1 cellular context compared by ENCODE assay signal in the genomic region with DNA sequence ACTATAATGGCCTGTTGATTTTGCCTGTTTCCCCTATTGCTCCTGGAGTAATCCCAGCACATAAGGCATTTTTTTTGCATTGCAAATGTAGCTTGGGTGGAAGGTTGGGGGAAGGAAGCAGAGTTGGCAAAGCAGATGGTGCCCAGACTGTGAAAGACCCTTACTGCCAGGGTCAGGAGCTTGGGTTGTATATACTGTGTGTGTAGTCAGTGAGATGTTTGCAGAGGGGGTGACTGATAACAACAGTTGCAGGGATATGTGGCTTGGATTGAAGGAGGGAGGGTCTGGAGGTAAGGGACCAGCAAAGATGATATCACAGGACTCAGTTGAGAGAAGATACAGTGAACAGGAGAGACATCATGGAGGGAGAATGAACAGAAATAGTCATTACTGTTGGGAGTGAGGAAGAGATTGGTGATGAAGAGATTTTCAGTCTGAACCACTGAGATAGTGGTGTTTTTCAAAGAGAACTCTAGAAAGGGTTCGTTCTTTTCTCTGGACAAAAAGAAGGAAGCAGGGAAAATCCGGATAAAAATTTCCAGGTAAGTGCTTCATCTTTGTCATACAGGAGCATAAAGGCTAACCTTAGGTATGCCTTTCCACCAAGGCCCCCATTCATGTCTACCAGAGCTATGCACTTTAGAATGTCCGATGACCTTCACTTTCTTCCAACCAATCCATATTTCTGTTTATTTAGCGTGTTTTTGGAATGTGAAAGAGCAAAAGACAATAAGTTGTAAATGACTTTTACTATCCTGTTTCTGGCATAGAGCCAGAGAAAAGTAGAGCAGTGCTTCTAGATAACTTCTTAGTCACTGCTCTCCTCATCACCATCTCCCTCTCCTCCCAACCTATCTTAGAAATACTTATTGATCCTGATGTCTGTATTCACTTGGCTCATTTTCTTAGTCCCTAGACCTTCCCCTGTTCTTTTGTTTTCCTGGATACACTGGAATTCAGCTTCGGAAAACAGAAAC.
TF ChIP-seq lines count a peak whose summit lies in the region.

No MANE protein-coding gene starts in this region.

TF ChIP-seq in HepG2, 621 proteins besides CTCF, POLR2A, EP300 and RAD21 (continued from another document and continues in another):
- TF ChIP-seq, protein P1, sequence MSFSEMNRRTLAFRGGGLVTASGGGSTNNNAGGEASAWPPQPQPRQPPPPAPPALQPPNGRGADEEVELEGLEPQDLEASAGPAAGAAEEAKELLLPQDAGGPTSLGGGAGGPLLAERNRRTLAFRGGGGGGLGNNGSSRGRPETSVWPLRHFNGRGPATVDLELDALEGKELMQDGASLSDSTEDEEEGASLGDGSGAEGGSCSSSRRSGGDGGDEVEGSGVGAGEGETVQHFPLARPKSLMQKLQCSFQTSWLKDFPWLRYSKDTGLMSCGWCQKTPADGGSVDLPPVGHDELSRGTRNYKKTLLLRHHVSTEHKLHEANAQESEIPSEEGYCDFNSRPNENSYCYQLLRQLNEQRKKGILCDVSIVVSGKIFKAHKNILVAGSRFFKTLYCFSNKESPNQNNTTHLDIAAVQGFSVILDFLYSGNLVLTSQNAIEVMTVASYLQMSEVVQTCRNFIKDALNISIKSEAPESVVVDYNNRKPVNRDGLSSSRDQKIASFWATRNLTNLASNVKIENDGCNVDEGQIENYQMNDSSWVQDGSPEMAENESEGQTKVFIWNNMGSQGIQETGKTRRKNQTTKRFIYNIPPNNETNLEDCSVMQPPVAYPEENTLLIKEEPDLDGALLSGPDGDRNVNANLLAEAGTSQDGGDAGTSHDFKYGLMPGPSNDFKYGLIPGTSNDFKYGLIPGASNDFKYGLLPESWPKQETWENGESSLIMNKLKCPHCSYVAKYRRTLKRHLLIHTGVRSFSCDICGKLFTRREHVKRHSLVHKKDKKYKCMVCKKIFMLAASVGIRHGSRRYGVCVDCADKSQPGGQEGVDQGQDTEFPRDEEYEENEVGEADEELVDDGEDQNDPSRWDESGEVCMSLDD (CRISPR knock-in tag; IDR thresholded peaks at IDR 0.05; ENCODE audit: borderline replicate concordance): no peak
- TF ChIP-seq ZNF780A (CRISPR knock-in tag; IDR thresholded peaks at IDR 0.05): no peak
- TF ChIP-seq ZNF605 (CRISPR knock-in tag; IDR thresholded peaks at IDR 0.05): no peak; the same call in 1 of the 2 replicates
- TF ChIP-seq LCORL (IDR thresholded peaks at IDR 0.05): peak; percentile 100
- no peak; the same call in 1 of the 2 replicates for TF ChIP-seq LCORL (CRISPR knock-in tag; IDR thresholded peaks at IDR 0.05)
- TF ChIP-seq, protein P2, sequence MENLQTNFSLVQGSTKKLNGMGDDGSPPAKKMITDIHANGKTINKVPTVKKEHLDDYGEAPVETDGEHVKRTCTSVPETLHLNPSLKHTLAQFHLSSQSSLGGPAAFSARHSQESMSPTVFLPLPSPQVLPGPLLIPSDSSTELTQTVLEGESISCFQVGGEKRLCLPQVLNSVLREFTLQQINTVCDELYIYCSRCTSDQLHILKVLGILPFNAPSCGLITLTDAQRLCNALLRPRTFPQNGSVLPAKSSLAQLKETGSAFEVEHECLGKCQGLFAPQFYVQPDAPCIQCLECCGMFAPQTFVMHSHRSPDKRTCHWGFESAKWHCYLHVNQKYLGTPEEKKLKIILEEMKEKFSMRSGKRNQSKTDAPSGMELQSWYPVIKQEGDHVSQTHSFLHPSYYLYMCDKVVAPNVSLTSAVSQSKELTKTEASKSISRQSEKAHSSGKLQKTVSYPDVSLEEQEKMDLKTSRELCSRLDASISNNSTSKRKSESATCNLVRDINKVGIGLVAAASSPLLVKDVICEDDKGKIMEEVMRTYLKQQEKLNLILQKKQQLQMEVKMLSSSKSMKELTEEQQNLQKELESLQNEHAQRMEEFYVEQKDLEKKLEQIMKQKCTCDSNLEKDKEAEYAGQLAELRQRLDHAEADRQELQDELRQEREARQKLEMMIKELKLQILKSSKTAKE (CRISPR knock-in tag; IDR thresholded peaks at IDR 0.05; ENCODE audit: borderline replicate concordance): 0 out of 2 replicates have a peak, but pooled peaks have one; percentile 23
- peak; percentile 97 for TF ChIP-seq ZNF670 (CRISPR knock-in tag; IDR thresholded peaks at IDR 0.05; ENCODE audit: borderline replicate concordance)
- no peak for TF ChIP-seq ZNF230 (CRISPR knock-in tag; IDR thresholded peaks at IDR 0.05)
- no peak for TF ChIP-seq PHF5A (CRISPR knock-in tag; IDR thresholded peaks at IDR 0.05; ENCODE audit: low read depth, unreplicated experiment)
- no peak for TF ChIP-seq ZMYM3 (CRISPR knock-in tag; IDR thresholded peaks at IDR 0.05)
- peak; percentile 87 for TF ChIP-seq ZNF24 (IDR thresholded peaks at IDR 0.05)
- TF ChIP-seq FOXA1 (IDR thresholded peaks at IDR 0.05): peak; percentile 77
- TF ChIP-seq FOXA1 (CRISPR knock-in tag; IDR thresholded peaks at IDR 0.05): peak; percentile 87
- TF ChIP-seq, protein P3, sequence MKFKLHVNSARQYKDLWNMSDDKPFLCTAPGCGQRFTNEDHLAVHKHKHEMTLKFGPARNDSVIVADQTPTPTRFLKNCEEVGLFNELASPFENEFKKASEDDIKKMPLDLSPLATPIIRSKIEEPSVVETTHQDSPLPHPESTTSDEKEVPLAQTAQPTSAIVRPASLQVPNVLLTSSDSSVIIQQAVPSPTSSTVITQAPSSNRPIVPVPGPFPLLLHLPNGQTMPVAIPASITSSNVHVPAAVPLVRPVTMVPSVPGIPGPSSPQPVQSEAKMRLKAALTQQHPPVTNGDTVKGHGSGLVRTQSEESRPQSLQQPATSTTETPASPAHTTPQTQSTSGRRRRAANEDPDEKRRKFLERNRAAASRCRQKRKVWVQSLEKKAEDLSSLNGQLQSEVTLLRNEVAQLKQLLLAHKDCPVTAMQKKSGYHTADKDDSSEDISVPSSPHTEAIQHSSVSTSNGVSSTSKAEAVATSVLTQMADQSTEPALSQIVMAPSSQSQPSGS (CRISPR knock-in tag; IDR thresholded peaks at IDR 0.05): peak; percentile 92
- TF ChIP-seq PPARG (CRISPR knock-in tag; conservative IDR thresholded peaks at IDR 0.05): peak; percentile 87
- TF ChIP-seq, protein P4, sequence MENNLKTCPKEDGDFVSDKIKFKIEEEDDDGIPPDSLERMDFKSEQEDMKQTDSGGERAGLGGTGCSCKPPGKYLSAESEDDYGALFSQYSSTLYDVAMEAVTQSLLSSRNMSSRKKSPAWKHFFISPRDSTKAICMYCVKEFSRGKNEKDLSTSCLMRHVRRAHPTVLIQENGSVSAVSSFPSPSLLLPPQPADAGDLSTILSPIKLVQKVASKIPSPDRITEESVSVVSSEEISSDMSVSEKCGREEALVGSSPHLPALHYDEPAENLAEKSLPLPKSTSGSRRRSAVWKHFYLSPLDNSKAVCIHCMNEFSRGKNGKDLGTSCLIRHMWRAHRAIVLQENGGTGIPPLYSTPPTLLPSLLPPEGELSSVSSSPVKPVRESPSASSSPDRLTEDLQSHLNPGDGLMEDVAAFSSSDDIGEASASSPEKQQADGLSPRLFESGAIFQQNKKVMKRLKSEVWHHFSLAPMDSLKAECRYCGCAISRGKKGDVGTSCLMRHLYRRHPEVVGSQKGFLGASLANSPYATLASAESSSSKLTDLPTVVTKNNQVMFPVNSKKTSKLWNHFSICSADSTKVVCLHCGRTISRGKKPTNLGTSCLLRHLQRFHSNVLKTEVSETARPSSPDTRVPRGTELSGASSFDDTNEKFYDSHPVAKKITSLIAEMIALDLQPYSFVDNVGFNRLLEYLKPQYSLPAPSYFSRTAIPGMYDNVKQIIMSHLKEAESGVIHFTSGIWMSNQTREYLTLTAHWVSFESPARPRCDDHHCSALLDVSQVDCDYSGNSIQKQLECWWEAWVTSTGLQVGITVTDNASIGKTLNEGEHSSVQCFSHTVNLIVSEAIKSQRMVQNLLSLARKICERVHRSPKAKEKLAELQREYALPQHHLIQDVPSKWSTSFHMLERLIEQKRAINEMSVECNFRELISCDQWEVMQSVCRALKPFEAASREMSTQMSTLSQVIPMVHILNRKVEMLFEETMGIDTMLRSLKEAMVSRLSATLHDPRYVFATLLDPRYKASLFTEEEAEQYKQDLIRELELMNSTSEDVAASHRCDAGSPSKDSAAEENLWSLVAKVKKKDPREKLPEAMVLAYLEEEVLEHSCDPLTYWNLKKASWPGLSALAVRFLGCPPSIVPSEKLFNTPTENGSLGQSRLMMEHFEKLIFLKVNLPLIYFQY (CRISPR knock-in tag; IDR thresholded peaks at IDR 0.05; ENCODE audit: borderline replicate concordance): peak; percentile 45; the same call in 1 of the 2 replicates
- TF ChIP-seq, protein P5, sequence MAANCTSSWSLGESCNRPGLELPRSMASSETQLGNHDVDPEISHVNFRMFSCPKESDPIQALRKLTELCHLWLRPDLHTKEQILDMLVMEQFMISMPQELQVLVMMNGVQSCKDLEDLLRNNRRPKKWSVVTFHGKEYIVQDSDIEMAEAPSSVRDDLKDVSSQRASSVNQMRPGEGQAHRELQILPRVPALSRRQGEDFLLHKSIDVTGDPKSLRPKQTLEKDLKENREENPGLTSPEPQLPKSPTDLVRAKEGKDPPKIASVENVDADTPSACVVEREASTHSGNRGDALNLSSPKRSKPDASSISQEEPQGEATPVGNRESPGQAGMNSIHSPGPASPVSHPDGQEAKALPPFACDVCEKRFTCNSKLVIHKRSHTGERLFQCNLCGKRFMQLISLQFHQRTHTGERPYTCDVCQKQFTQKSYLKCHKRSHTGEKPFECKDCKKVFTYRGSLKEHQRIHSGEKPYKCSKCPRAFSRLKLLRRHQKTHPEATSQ (CRISPR knock-in tag; IDR thresholded peaks at IDR 0.05; ENCODE audit: borderline replicate concordance): peak; percentile 74; the same call in 1 of the 2 replicates
- 0 out of 2 replicates have a peak, but pooled peaks have one; percentile 40 for TF ChIP-seq ZNF431 (CRISPR knock-in tag; IDR thresholded peaks at IDR 0.05; ENCODE audit: borderline replicate concordance, low read depth)
- TF ChIP-seq SP140L (CRISPR knock-in tag; IDR thresholded peaks at IDR 0.05; ENCODE audit: borderline replicate concordance): no peak
- TF ChIP-seq ZSCAN9 (CRISPR knock-in tag; IDR thresholded peaks at IDR 0.05; ENCODE audit: borderline replicate concordance): peak; percentile 33; the same call in 1 of the 2 replicates
- TF ChIP-seq FOXJ3 (CRISPR knock-in tag; IDR thresholded peaks at IDR 0.05; ENCODE audit: borderline replicate concordance): peak; percentile 94
- TF ChIP-seq FIP1L1 (IDR thresholded peaks at IDR 0.05; ENCODE audit: borderline replicate concordance, insufficient read depth, low read depth, low read length): no peak
- TF ChIP-seq, protein P6, sequence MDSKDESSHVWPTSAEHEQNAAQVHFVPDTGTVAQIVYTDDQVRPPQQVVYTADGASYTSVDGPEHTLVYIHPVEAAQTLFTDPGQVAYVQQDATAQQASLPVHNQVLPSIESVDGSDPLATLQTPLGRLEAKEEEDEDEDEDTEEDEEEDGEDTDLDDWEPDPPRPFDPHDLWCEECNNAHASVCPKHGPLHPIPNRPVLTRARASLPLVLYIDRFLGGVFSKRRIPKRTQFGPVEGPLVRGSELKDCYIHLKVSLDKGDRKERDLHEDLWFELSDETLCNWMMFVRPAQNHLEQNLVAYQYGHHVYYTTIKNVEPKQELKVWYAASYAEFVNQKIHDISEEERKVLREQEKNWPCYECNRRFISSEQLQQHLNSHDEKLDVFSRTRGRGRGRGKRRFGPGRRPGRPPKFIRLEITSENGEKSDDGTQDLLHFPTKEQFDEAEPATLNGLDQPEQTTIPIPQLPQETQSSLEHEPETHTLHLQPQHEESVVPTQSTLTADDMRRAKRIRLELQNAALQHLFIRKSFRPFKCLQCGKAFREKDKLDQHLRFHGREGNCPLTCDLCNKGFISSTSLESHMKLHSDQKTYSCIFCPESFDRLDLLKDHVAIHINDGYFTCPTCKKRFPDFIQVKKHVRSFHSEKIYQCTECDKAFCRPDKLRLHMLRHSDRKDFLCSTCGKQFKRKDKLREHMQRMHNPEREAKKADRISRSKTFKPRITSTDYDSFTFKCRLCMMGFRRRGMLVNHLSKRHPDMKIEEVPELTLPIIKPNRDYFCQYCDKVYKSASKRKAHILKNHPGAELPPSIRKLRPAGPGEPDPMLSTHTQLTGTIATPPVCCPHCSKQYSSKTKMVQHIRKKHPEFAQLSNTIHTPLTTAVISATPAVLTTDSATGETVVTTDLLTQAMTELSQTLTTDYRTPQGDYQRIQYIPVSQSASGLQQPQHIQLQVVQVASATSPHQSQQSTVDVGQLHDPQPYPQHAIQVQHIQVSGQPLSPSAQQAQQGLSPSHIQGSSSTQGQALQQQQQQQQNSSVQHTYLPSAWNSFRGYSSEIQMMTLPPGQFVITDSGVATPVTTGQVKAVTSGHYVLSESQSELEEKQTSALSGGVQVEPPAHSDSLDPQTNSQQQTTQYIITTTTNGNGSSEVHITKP (CRISPR knock-in tag; IDR thresholded peaks at IDR 0.05; ENCODE audit: low read depth): no peak; the same call in 1 of the 2 replicates
- TF ChIP-seq YY1 (IDR thresholded peaks at IDR 0.05; ENCODE audit: insufficient read depth, insufficient replicate concordance, low read depth, low read length): peak; percentile 31
- TF ChIP-seq, protein P7, sequence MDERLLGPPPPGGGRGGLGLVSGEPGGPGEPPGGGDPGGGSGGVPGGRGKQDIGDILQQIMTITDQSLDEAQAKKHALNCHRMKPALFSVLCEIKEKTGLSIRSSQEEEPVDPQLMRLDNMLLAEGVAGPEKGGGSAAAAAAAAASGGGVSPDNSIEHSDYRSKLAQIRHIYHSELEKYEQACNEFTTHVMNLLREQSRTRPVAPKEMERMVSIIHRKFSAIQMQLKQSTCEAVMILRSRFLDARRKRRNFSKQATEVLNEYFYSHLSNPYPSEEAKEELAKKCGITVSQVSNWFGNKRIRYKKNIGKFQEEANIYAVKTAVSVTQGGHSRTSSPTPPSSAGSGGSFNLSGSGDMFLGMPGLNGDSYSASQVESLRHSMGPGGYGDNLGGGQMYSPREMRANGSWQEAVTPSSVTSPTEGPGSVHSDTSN (CRISPR knock-in tag; IDR thresholded peaks at IDR 0.05): 0 out of 2 replicates have a peak, but pooled peaks have one; percentile 11
- TF ChIP-seq ZNF775 (CRISPR knock-in tag; IDR thresholded peaks at IDR 0.05; ENCODE audit: borderline replicate concordance): no peak
- no peak for TF ChIP-seq ZNF660 (CRISPR knock-in tag; IDR thresholded peaks at IDR 0.05; ENCODE audit: borderline replicate concordance, low read depth)
- no peak for TF ChIP-seq CENPT (CRISPR knock-in tag; IDR thresholded peaks at IDR 0.05; ENCODE audit: low read depth)
- TF ChIP-seq GATA4 (IDR thresholded peaks at IDR 0.05; ENCODE audit: borderline replicate concordance, low read depth): peak; percentile 25; the same call in 1 of the 2 replicates
